17 cellular contexts compared by ENCODE assay signal in the genomic region with DNA sequence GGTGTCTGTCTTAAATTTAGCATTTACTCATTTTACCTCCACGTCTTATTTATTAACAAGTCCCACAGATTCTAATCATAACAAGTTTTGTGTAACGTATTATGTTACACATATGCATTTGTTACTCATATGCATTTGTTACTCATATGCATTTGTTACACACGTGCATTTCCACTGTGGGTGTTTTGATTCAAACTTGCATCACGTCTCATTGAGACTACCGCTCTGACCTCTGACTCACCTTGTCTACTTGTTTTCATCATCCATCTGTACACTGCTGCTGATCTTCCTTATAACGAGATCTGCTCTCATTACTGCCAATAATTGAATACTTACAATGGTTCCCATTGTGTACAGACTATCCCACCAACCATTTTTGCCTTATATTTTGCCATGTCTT.
DNase-seq lines count a peak whose midpoint lies in the region; ATAC-seq and TF ChIP-seq lines count a peak whose summit lies in the region.
"Had no signal": no experiment of that assay in that cellular context is flagged by ENCODE, and none has a peak within 500 bp of the region (broad histone marks: within the 10 kb centered on the region; RNA-seq: fewer than 3 reads in every experiment).

No MANE protein-coding gene starts in this region.

- no peak overlapping the region for H3K27ac ChIP-seq in breast epithelium
- H3K27ac ChIP-seq: 22Rv1, BLaER1 had no signal

- no peak for ATAC-seq in GM19452 (IDR thresholded peaks at IDR 0.05; ENCODE audit: unreplicated experiment)
- ATAC-seq: GM12878 had no signal

- H3K27ac Mint-ChIP-seq in MCF 10A (ENCODE audit: low read depth, unreplicated experiment): no peak overlapping the region
- H3K27ac Mint-ChIP-seq: CD4-positive, CD25-positive, alpha-beta regulatory T cell; GM23338 had no signal

- TF ChIP-seq POLR2A in breast epithelium (IDR thresholded peaks at IDR 0.05): no peak

- no peaks in the 10 kb centered on the region for H3K36me3 ChIP-seq in breast epithelium
- H3K36me3 ChIP-seq: BLaER1 had no signal

- TF ChIP-seq CTCF in MCF 10A (IDR thresholded peaks at IDR 0.05; ENCODE audit: unreplicated experiment): no peak
- TF ChIP-seq CTCF in breast epithelium (IDR thresholded peaks at IDR 0.05): no peak

- intact Hi-C loops in MCF 10A (cut with micrococcal nuclease) (no loop called here), breast epithelium (cut with DNase I; ENCODE audit: low total_unique reads) (no loop called here)

- POLR2A ChIA-PET in MCF 10A (lab: Yijun Ruan, JAX): no interaction called here

- no peaks in the 10 kb centered on the region for H3K27me3 Mint-ChIP-seq in MCF 10A (ENCODE audit: insufficient read depth, unreplicated experiment)
- H3K27me3 Mint-ChIP-seq: CD4-positive, CD25-positive, alpha-beta regulatory T cell had no signal

- no peak overlapping the region for H3K4me3 ChIP-seq in breast epithelium
- H3K4me3 ChIP-seq: BLaER1, GM12878, GM23338 had no signal

- H3K27me3 ChIP-seq in breast epithelium: no peaks in the 10 kb centered on the region
- H3K27me3 ChIP-seq: BLaER1 had no signal

- CTCF ChIA-PET in MCF 10A (lab: Yijun Ruan, JAX): no interaction called here

- H3K36me3 Mint-ChIP-seq in MCF 10A (ENCODE audit: insufficient read depth, unreplicated experiment): no peaks in the 10 kb centered on the region
- H3K36me3 Mint-ChIP-seq: CD4-positive, CD25-positive, alpha-beta regulatory T cell had no signal

- BruUV-seq in MCF 10A (replicated peaks; lab: Mats Ljungman, UMichigan): no TSS peak

- DNase-seq in NCI-H1092 treated with DMSO at 0.1 percent for 48 hours (lab: John Stamatoyannopoulos, UW) (peak; percentile 22), NCI-H1092 (lab: John Stamatoyannopoulos, UW) (no peak), MCF 10A (ENCODE audit: unreplicated experiment) (peak; percentile 55), breast epithelium (ENCODE audit: low spot score in 2 of 2) (no peak), RKO (ENCODE audit: low spot score) (peak; percentile 17), COLO829 (ENCODE audit: low spot score) (no peak), OCI-M2 (lab: John Stamatoyannopoulos, UW; ENCODE audit: unreplicated experiment) (no peak)
- DNase-seq: AML-193; Calu3; CD4-positive, CD25-positive, alpha-beta regulatory T cell; DMS79; H7 had no signal

- H3K4me1 Mint-ChIP-seq in MCF 10A (ENCODE audit: insufficient read depth, unreplicated experiment): peaks cover 7% of the 10 kb centered on the region
- H3K4me1 Mint-ChIP-seq: CD4-positive, CD25-positive, alpha-beta regulatory T cell had no signal

- H3K4me3 Mint-ChIP-seq in MCF 10A (ENCODE audit: unreplicated experiment): no peak overlapping the region
- H3K4me3 Mint-ChIP-seq: CD4-positive, CD25-positive, alpha-beta regulatory T cell; GM23338 had no signal

- no peaks in the 10 kb centered on the region for H3K4me1 ChIP-seq in breast epithelium
- H3K4me1 ChIP-seq: BLaER1 had no signal

- H3K9me3 ChIP-seq in breast epithelium: peaks cover 0 to 6% of the 10 kb centered on the region in 2 donors
- H3K9me3 ChIP-seq: BLaER1 had no signal

- no peaks in the 10 kb centered on the region for H3K9me3 Mint-ChIP-seq in MCF 10A (ENCODE audit: unreplicated experiment)
- H3K9me3 Mint-ChIP-seq: GM23338 had no signal

Comparison
In these comparisons a context has a peak if more than half of its experiments do, and no peak if none do; other contexts are left out.
1. DNase-seq: peak in NCI-H1092 treated with DMSO at 0.1 percent for 48 hours (single experiment), MCF 10A (single experiment) and RKO (single experiment); none in NCI-H1092 (single experiment), breast epithelium (0 of 2), COLO829 (single experiment) and OCI-M2 (single experiment).